Comparison of ENCODE assay signal across 20 cellular contexts in genomic region chrX:119708936-119709335, GRCh38. TPM values are rescaled to one million over a fixed set of nuclear protein-coding genes. Genes with fewer than 3 reads are reported as not detected.
A peak's percentile ranks its signal among the peaks of the same experiment; 100 is the strongest.
DNase-seq lines count a peak whose midpoint lies in the region; ATAC-seq and TF ChIP-seq lines count a peak whose summit lies in the region.
"Had no signal": no experiment of that assay in that cellular context is flagged by ENCODE, and none has a peak within 500 bp of the region (broad histone marks: within the 10 kb centered on the region; RNA-seq: fewer than 3 reads in every experiment).

No MANE protein-coding gene starts in this region.

- H3K27ac ChIP-seq in IMR-90 (ENCODE audit: insufficient read depth, low read length) (no peak overlapping the region), lower lobe of right lung (no peak overlapping the region)

- no peaks in the 10 kb centered on the region for H3K9me3 ChIP-seq in IMR-90 (ENCODE audit: control insufficient read depth, insufficient read depth, low read length)
- no peaks in the 10 kb centered on the region for H3K9me3 ChIP-seq in lower lobe of right lung

- H4K20me1 ChIP-seq in IMR-90 (ENCODE audit: insufficient read depth, low read length): no peaks in the 10 kb centered on the region

- intact Hi-C loops in IMR-90 (cut with micrococcal nuclease): no loop called here
- intact Hi-C loops in lower lobe of right lung (cut with DNase I): no loop called here

- H2BK20ac ChIP-seq in IMR-90 (ENCODE audit: low read depth, low read length): no peak overlapping the region

- no peak overlapping the region for H2AK5ac ChIP-seq in IMR-90 (ENCODE audit: low read depth, low read length)

- TF ChIP-seq RAD21 in IMR-90 (IDR thresholded peaks at IDR 0.05; ENCODE audit: low read length): no peak

- no peak overlapping the region for H3K4ac ChIP-seq in IMR-90 (ENCODE audit: low read depth, low read length)

- no peak for TF ChIP-seq POLR2A in IMR-90 (IDR thresholded peaks at IDR 0.05; ENCODE audit: low read depth, low read length)

- H2AK9ac ChIP-seq in IMR-90 (replicated peaks; ENCODE audit: low read depth, low read length, poor library complexity): no peak overlapping the region

- H4K91ac ChIP-seq in IMR-90 (ENCODE audit: insufficient read depth, low read depth, low read length): no peak overlapping the region

- no peak overlapping the region for H2BK120ac ChIP-seq in IMR-90 (ENCODE audit: low read depth, low read length)

- dilution Hi-C loops in IMR-90 (cut with HindIII; ENCODE audit: low sequenced_read_pairs, unreplicated experiment): no loop called here

- no peaks in the 10 kb centered on the region for H3K79me1 ChIP-seq in IMR-90 (ENCODE audit: low read depth in 1 of 2, low read length in 2 of 2)

- ATAC-seq in IMR-90 (ENCODE audit: low read depth) (no peak), lower lobe of right lung (no peak), GM18502 (IDR thresholded peaks at IDR 0.05; ENCODE audit: poor library complexity, unreplicated experiment) (no peak)
- ATAC-seq: GM12878, HepG2, PC-3, SK-N-SH treated with all-trans-retinoic acid at 6 μM for 48 hours had no signal

- no peak overlapping the region for H3K14ac ChIP-seq in IMR-90 (replicated peaks; ENCODE audit: low read depth, low read length)

- TF ChIP-seq CTCF in IMR-90 (conservative IDR thresholded peaks at IDR 0.05; ENCODE audit: low read depth, low read length) (no peak), fibroblast of mammary gland (conservative IDR thresholded peaks at IDR 0.05; ENCODE audit: control insufficient read depth, insufficient read depth, low read depth, low read length) (no peak), lower lobe of right lung (IDR thresholded peaks at IDR 0.05) (no peak)

- H3K18ac ChIP-seq in IMR-90 (ENCODE audit: low read depth, low read length): no peak overlapping the region

- no peak overlapping the region for H3K23ac ChIP-seq in IMR-90 (ENCODE audit: low read depth, low read length)

- no peak overlapping the region for H3K4me3 ChIP-seq in IMR-90 (ENCODE audit: insufficient read depth, low read depth, low read length)
- H3K4me3 ChIP-seq in fibroblast of mammary gland (ENCODE audit: control insufficient read depth, low read depth, low read length): no peak overlapping the region
- H3K4me3 ChIP-seq in lower lobe of right lung: no peak overlapping the region
- H3K4me3 ChIP-seq: GM12878 had no signal

- in situ Hi-C loops in IMR-90 (cut with MboI; ENCODE audit: low sequenced_read_pairs): no loop called here

- H3K4me1 ChIP-seq in IMR-90 (ENCODE audit: control insufficient read depth, insufficient read depth, low read length) (no peaks in the 10 kb centered on the region), lower lobe of right lung (no peaks in the 10 kb centered on the region)

- H2BK15ac ChIP-seq in IMR-90 (ENCODE audit: low read depth, low read length): no peak overlapping the region

- CTCF ChIA-PET in IMR-90 (lab: Yijun Ruan, JAX): no interaction called here

- H3K4me2 ChIP-seq in IMR-90 (ENCODE audit: low read depth, low read length): no peak overlapping the region

- H3K27me3 ChIP-seq in IMR-90 (ENCODE audit: control insufficient read depth, insufficient read depth, low read length): peaks cover 4% of the 10 kb centered on the region; the same call in 1 of the 2 replicates
- H3K27me3 ChIP-seq in lower lobe of right lung (ENCODE audit: low read depth): no peaks in the 10 kb centered on the region

- no peaks in the 10 kb centered on the region for H3K9me1 ChIP-seq in IMR-90 (ENCODE audit: insufficient read depth, low read length)

- H4K5ac ChIP-seq in IMR-90 (ENCODE audit: low read depth, low read length): no peak overlapping the region

- DNase-seq in GM03348 (ENCODE audit: low spot score) (peak; percentile 64), IMR-90 (peak; percentile 29), fibroblast of mammary gland (ENCODE audit: low read depth) (peak; percentile 64), lower lobe of right lung (no peak), superior temporal gyrus (ENCODE audit: extremely low spot score) (no peak)
- DNase-seq in activated CD4-positive, alpha-beta T cell treated with anti-CD3 and anti-CD28 coated beads for 48 hours: no peak
- DNase-seq: DND-41, GDM1, KG1, MV-4-11, NCI-H187 treated with DMSO at 0.1 percent for 48 hours, NCI-H2227 treated with DMSO at 0.1 percent for 48 hours, NCI-H524, PC-3, RPMI8226, SHP77 treated with DMSO at 0.1 percent for 48 hours had no signal

- H2AFZ ChIP-seq in IMR-90 (replicated peaks; ENCODE audit: low read length, poor library complexity): no peak overlapping the region

- no peak overlapping the region for H2BK5ac ChIP-seq in IMR-90 (ENCODE audit: low read depth, low read length, poor library complexity, severe bottlenecking)

- no TSS peak for BruUV-seq in IMR-90 (replicated peaks; lab: Mats Ljungman, UMichigan)

- POLR2A ChIA-PET in IMR-90 (lab: Charles Lee; ENCODE audit: unreplicated experiment): no interaction called here

- WGBS in IMR-90 (ENCODE audit: extremely low coverage in 2 of 2, insufficient read length in 1 of 2), 2 experiments: no CpG with 5 or more reads among the region's 2 CpGs

- H3K9ac ChIP-seq in IMR-90 (ENCODE audit: low read depth, low read length): no peak overlapping the region

- H3K36me3 ChIP-seq in IMR-90 (ENCODE audit: control insufficient read depth, insufficient read depth, low read length) (no peaks in the 10 kb centered on the region), lower lobe of right lung (no peaks in the 10 kb centered on the region)

- H3K56ac ChIP-seq in IMR-90 (ENCODE audit: extremely low read depth, insufficient read depth, low read length): no peak overlapping the region

- H4K8ac ChIP-seq in IMR-90 (ENCODE audit: low read depth in 2 of 2, low read length in 2 of 2): no peak overlapping the region

TF ChIP-seq in IMR-90, 13 proteins besides CTCF, POLR2A, EP300 and RAD21:
- TF ChIP-seq CHD1 (IDR thresholded peaks at IDR 0.05; ENCODE audit: low read depth, low read length) (no peak), CEBPB (IDR thresholded peaks at IDR 0.05; ENCODE audit: low read depth, low read length) (no peak), MAFK (IDR thresholded peaks at IDR 0.05; ENCODE audit: low read depth, low read length) (no peak), RFX5 (IDR thresholded peaks at IDR 0.05; ENCODE audit: low read depth, low read length) (no peak), NFE2L2 (IDR thresholded peaks at IDR 0.05; ENCODE audit: low read depth, low read length) (no peak)
TF ChIP-seq in IMR-90: peak in this region for 0.

RNA-seq across cellular contexts. Expression of gene SEPTIN6, which starts 16.0 kb away (rescaled TPM):
- 14.2 and 19.0 TPM in 2 replicates for total RNA-seq in IMR-90 (2012; rRNA removed)
- polyA plus RNA-seq in IMR-90 (2012; rRNA removed): 13.9 and 16.2 TPM in 2 replicates
- polyA plus RNA-seq in IMR-90 (2012; cell fraction: cytosol; rRNA removed): 10.4 and 13.4 TPM in 2 replicates
- 6.4 and 11.3 TPM in 2 replicates for polyA plus RNA-seq in IMR-90 (2012; cell fraction: nucleus; rRNA removed; ENCODE audit: low replicate concordance)
- total RNA-seq in lower lobe of right lung: 21.7 TPM

RNA-seq across cellular contexts. Expression of gene SOWAHD, which starts 49.5 kb away (rescaled TPM):
- total RNA-seq in IMR-90 (2012; rRNA removed) (0.18 and 0.28 TPM in 2 replicates), lower lobe of right lung (9.6 TPM)
- 0.13 and 0.17 TPM in 2 replicates for polyA plus RNA-seq in IMR-90 (2012; rRNA removed)
- polyA plus RNA-seq in IMR-90 (2012; cell fraction: cytosol; rRNA removed): 0.14 and 0.43 TPM in 2 replicates
- 0.16 and 0.28 TPM in 2 replicates for polyA plus RNA-seq in IMR-90 (2012; cell fraction: nucleus; rRNA removed; ENCODE audit: low replicate concordance)

Comparison
In these comparisons a context has a peak if more than half of its experiments do, and no peak if none do; other contexts are left out.
1. DNase-seq: peak in GM03348 (single experiment), IMR-90 (single experiment) and fibroblast of mammary gland (single experiment); none in lower lobe of right lung (single experiment), superior temporal gyrus (single experiment) and activated CD4-positive, alpha-beta T cell treated with anti-CD3 and anti-CD28 coated beads for 48 hours (single experiment).